Comparison of ENCODE assay signal across 19 cellular contexts in genomic region chr17:29827179-29827578, GRCh38.
"Had no signal": no experiment of that assay in that cellular context is flagged by ENCODE, and none has a peak within 500 bp of the region (broad histone marks: within the 10 kb centered on the region; RNA-seq: fewer than 3 reads in every experiment).

No MANE protein-coding gene starts in this region.

- H3K36me3 Mint-ChIP-seq: stimulated activated naive B cell treated with anti-CD40 and anti-IgM and Interleukin-4, amounts not matched to agents 10 μg/mL and 1 μg/mL and 100 μg/mL, for 72 hours had no signal

- DNase-seq: activated CD4-positive, alpha-beta T cell treated with anti-CD3 and anti-CD28 coated beads for 1 hour; activated CD8-positive, alpha-beta memory T cell treated with anti-CD3 and anti-CD28 coated beads for 24 hours; activated CD8-positive, alpha-beta memory T cell treated with anti-CD3 and anti-CD28 coated beads, Interleukin-2, amount 50 U/mL, for 48 hours; activated effector memory CD4-positive, alpha-beta T cell treated with Interleukin-2 at 50 U/mL for 16 hours; activated naive CD4-positive, alpha-beta T cell treated with anti-CD3 and anti-CD28 coated beads, Interleukin-2, amount 10 ng/mL, durations not matched to agents 7 days and 5 days; activated T-cell treated with anti-CD3 and anti-CD28 coated beads, Interleukin-2, amount 50 U/mL, for 48 hours; dorsolateral prefrontal cortex; foreskin keratinocyte; glutamatergic neuron; hypothalamus; kidney; left lung; midbrain; retina; stimulated activated naive B cell treated with anti-CD40 and anti-IgM and Interleukin-4, amounts not matched to agents 10 μg/mL and 1 μg/mL and 100 μg/mL, for 72 hours; T-helper 2 cell; WERI-Rb-1 had no signal

- H3K36me3 ChIP-seq: left lung, WERI-Rb-1 had no signal

- H3K27me3 ChIP-seq: dorsolateral prefrontal cortex, foreskin keratinocyte, left lung had no signal

- H3K4me1 ChIP-seq: foreskin keratinocyte, left lung had no signal

- H3K9me3 Mint-ChIP-seq: activated naive CD4-positive, alpha-beta T cell treated with anti-CD3 and anti-CD28 coated beads, Interleukin-2, amount 10 ng/mL, durations not matched to agents 7 days and 5 days; nephron; stimulated activated naive B cell treated with anti-CD40 and anti-IgM and Interleukin-4, amounts not matched to agents 10 μg/mL and 1 μg/mL and 100 μg/mL, for 72 hours had no signal

- H3K27me3 Mint-ChIP-seq: activated naive CD4-positive, alpha-beta T cell treated with anti-CD3 and anti-CD28 coated beads, Interleukin-2, amount 10 ng/mL, durations not matched to agents 7 days and 5 days; stimulated activated naive B cell treated with anti-CD40 and anti-IgM and Interleukin-4, amounts not matched to agents 10 μg/mL and 1 μg/mL and 100 μg/mL, for 72 hours had no signal

- H3K27ac ChIP-seq: epithelial cell of prostate, foreskin keratinocyte, left lung, WERI-Rb-1 had no signal

- H3K9me3 ChIP-seq: left lung had no signal

- H3K4me3 ChIP-seq: dorsolateral prefrontal cortex, left lung had no signal

- H3K27ac Mint-ChIP-seq: activated naive CD4-positive, alpha-beta T cell treated with anti-CD3 and anti-CD28 coated beads, Interleukin-2, amount 10 ng/mL, durations not matched to agents 7 days and 5 days; stimulated activated naive B cell treated with anti-CD40 and anti-IgM and Interleukin-4, amounts not matched to agents 10 μg/mL and 1 μg/mL and 100 μg/mL, for 72 hours had no signal

- H3K4me3 Mint-ChIP-seq: activated naive CD4-positive, alpha-beta T cell treated with anti-CD3 and anti-CD28 coated beads, Interleukin-2, amount 10 ng/mL, durations not matched to agents 7 days and 5 days; nephron; stimulated activated naive B cell treated with anti-CD40 and anti-IgM and Interleukin-4, amounts not matched to agents 10 μg/mL and 1 μg/mL and 100 μg/mL, for 72 hours had no signal

- FAIRE-seq: kidney had no signal

- ATAC-seq: foreskin keratinocyte; stimulated activated naive B cell treated with anti-CD40 and anti-IgM and Interleukin-4, amounts not matched to agents 10 μg/mL and 1 μg/mL and 100 μg/mL, for 72 hours had no signal
